1 cellular context compared by ENCODE assay signal in the genomic region with DNA sequence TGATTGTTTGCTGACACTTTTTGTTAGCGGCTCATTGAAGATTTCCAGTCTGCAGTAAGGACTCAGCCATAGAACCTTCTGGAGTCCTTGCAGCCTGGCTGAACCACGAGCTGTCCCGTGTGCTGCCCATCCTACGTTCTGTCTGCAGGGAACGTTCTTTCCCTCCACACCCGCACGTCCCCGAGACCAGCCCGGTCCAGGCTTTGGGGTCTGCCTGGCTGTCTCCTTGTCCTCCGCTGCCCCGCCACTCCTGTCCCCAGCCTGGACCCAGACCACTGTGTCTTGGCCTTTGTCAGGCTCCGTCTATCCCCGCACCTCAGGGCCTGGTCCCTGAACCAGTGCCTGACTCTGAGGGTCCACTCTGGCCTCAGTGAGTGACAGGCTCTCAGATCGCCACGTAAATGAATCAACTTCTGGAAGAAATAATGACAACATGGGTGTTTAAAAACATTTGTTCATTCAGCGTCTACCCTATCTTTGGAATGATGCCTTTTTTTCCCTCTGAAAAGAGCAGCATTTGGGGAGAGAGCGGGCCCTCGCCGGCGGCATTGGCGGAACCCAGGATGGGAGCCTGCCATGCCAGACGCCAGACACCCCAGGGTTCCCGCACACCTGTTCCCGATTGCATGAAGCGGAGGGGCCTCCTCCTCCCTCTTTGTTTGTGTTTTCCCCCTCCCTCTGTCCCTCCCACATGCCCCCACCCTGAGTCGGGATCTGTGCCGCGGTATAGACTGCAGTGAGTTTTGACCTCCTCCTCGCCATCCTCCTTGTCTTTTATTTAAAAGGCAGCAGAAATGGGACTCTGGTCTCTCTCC.
TF ChIP-seq lines count a peak whose summit lies in the region.

No MANE protein-coding gene starts in this region.

TF ChIP-seq in H1, 55 proteins besides CTCF, POLR2A, EP300 and RAD21 (continued from another document):
- TF ChIP-seq, protein P1, sequence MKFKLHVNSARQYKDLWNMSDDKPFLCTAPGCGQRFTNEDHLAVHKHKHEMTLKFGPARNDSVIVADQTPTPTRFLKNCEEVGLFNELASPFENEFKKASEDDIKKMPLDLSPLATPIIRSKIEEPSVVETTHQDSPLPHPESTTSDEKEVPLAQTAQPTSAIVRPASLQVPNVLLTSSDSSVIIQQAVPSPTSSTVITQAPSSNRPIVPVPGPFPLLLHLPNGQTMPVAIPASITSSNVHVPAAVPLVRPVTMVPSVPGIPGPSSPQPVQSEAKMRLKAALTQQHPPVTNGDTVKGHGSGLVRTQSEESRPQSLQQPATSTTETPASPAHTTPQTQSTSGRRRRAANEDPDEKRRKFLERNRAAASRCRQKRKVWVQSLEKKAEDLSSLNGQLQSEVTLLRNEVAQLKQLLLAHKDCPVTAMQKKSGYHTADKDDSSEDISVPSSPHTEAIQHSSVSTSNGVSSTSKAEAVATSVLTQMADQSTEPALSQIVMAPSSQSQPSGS (IDR thresholded peaks at IDR 0.05; ENCODE audit: low read length): no peak
- TF ChIP-seq BRCA1 (IDR thresholded peaks at IDR 0.05; ENCODE audit: low read depth, low read length): no peak
- no peak for TF ChIP-seq HDAC2 (IDR thresholded peaks at IDR 0.05; ENCODE audit: borderline replicate concordance in 1 of 2, low read depth in 2 of 2, low read length in 2 of 2)
- TF ChIP-seq RFX5 (IDR thresholded peaks at IDR 0.05; ENCODE audit: borderline replicate concordance, low read depth, low read length): no peak
- TF ChIP-seq YY1 (IDR thresholded peaks at IDR 0.05; ENCODE audit: low read depth, low read length): no peak
- TF ChIP-seq, protein P2, sequence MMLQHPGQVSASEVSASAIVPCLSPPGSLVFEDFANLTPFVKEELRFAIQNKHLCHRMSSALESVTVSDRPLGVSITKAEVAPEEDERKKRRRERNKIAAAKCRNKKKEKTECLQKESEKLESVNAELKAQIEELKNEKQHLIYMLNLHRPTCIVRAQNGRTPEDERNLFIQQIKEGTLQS (IDR thresholded peaks at IDR 0.05; ENCODE audit: insufficient read depth, low read depth, low read length): no peak
